ENCODE assay signal across 20 cellular contexts in genomic region chr18:23058746-23059440, GRCh38.
"Had no signal": no experiment of that assay in that cellular context is flagged by ENCODE, and none has a peak within 500 bp of the region (broad histone marks: within the 10 kb centered on the region; RNA-seq: fewer than 3 reads in every experiment).

No MANE protein-coding gene starts in this region.

- DNase-seq: activated CD4-positive, alpha-beta T cell treated with anti-CD3 and anti-CD28 coated beads, Interleukin-2, amount 50 U/mL, for 1 hour; activated CD4-positive, CD25-positive, alpha-beta regulatory T cell treated with anti-CD3 and anti-CD28 coated beads, Interleukin-2, amount 50 U/mL, for 72 hours; activated CD8-positive, alpha-beta memory T cell treated with anti-CD3 and anti-CD28 coated beads, Interleukin-2, amount 50 U/mL, for 4 hours; activated naive CD4-positive, alpha-beta T cell treated with anti-CD3 and anti-CD28 coated beads, Interleukin-2, amount 10 ng/mL, durations not matched to agents 7 days and 5 days; activated naive CD8-positive, alpha-beta T cell treated with anti-CD3 and anti-CD28 coated beads, Interleukin-2, amount 50 U/mL, for 24 hours; activated T-cell treated with anti-CD3 and anti-CD28 coated beads, Interleukin-2, amount 50 U/mL, for 4 hours; cortex of kidney; effector CD4-positive, alpha-beta T cell; heart right ventricle; naive thymus-derived CD8-positive, alpha-beta T cell; stimulated activated CD4-positive, alpha-beta T cell treated with anti-CD3 and anti-CD28 coated beads, Interleukin-2, amount 100 ng/mL, for 24 hours; stimulated activated naive CD8-positive, alpha-beta T cell treated with anti-CD3 and anti-CD28 coated beads, Interleukin-15, Interleukin-2, amounts not matched to agents 100 U/mL and 50 U/mL, for 24 hours; substantia nigra; T-helper 1 cell; T-helper 9 cell; tibial artery had no signal

- ATAC-seq: activated naive CD8-positive, alpha-beta T cell treated with anti-CD3 and anti-CD28 coated beads, Interleukin-2, amount 50 U/mL, for 24 hours; activated T-cell treated with anti-CD3 and anti-CD28 coated beads, Interleukin-2, amount 50 U/mL, for 4 hours; gastroesophageal sphincter; heart right ventricle; naive thymus-derived CD8-positive, alpha-beta T cell; stimulated activated naive CD8-positive, alpha-beta T cell treated with anti-CD3 and anti-CD28 coated beads, Interleukin-15, Interleukin-2, amounts not matched to agents 100 U/mL and 50 U/mL, for 24 hours had no signal

- H3K27ac Mint-ChIP-seq: activated naive CD4-positive, alpha-beta T cell treated with anti-CD3 and anti-CD28 coated beads, Interleukin-2, amount 10 ng/mL, durations not matched to agents 7 days and 5 days; activated naive CD8-positive, alpha-beta T cell treated with anti-CD3 and anti-CD28 coated beads, Interleukin-2, amount 50 U/mL, for 24 hours; memory B cell; naive thymus-derived CD8-positive, alpha-beta T cell had no signal

- H3K27ac ChIP-seq: ascending aorta, gastroesophageal sphincter, heart right ventricle, neutrophil, tibial artery had no signal

- H3K27me3 ChIP-seq: ascending aorta, gastroesophageal sphincter, tibial artery had no signal

- H3K4me1 Mint-ChIP-seq: activated naive CD4-positive, alpha-beta T cell treated with anti-CD3 and anti-CD28 coated beads, Interleukin-2, amount 10 ng/mL, durations not matched to agents 7 days and 5 days; activated naive CD8-positive, alpha-beta T cell treated with anti-CD3 and anti-CD28 coated beads, Interleukin-2, amount 50 U/mL, for 24 hours; memory B cell had no signal

- H3K27me3 Mint-ChIP-seq: activated naive CD8-positive, alpha-beta T cell treated with anti-CD3 and anti-CD28 coated beads, Interleukin-2, amount 50 U/mL, for 24 hours had no signal

- H3K4me3 ChIP-seq: ascending aorta, gastroesophageal sphincter, heart right ventricle, tibial artery had no signal

- H3K9me3 ChIP-seq: ascending aorta, gastroesophageal sphincter, neutrophil, tibial artery had no signal

- H3K4me3 Mint-ChIP-seq: activated naive CD4-positive, alpha-beta T cell treated with anti-CD3 and anti-CD28 coated beads, Interleukin-2, amount 10 ng/mL, durations not matched to agents 7 days and 5 days; activated naive CD8-positive, alpha-beta T cell treated with anti-CD3 and anti-CD28 coated beads, Interleukin-2, amount 50 U/mL, for 24 hours; activated T-cell treated with anti-CD3 and anti-CD28 coated beads, Interleukin-2, amount 50 U/mL, for 4 hours; memory B cell; naive thymus-derived CD8-positive, alpha-beta T cell had no signal

- H3K36me3 ChIP-seq: ascending aorta, gastroesophageal sphincter, heart right ventricle, neutrophil, tibial artery had no signal
